13 cellular contexts compared by ENCODE assay signal in the genomic region with DNA sequence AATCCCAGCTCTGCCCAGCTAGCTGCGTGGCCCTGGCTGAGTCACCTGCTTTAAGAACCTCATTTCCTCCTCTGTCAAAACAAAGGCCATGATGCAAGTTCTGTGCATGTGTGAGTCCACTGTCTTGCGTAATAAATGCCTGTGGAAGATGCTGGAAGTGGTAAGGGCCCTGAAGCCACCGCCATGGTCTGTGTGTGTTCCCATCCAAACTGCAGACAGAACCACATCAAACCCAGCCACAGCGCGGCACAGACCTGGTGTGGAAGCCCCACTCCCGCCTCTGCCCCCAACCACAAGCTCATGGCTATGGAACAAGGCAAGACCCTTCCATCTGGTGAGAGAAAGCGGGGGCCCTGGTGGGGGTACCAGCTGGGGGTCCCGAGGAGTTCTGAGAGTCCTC. TPM values are rescaled to one million over a fixed set of nuclear protein-coding genes. Genes with fewer than 3 reads are reported as not detected.
DNase-seq lines count a peak whose midpoint lies in the region; ATAC-seq and TF ChIP-seq lines count a peak whose summit lies in the region.
"Had no signal": no experiment of that assay in that cellular context is flagged by ENCODE, and none has a peak within 500 bp of the region (broad histone marks: within the 10 kb centered on the region; RNA-seq: fewer than 3 reads in every experiment).

No MANE protein-coding gene starts in this region.

- peaks cover 18 to 20% of the 10 kb centered on the region in 2 experiments for H3K27me3 ChIP-seq in mesenchymal stem cell (ENCODE audit: control insufficient read depth in 1 of 2, insufficient read depth in 1 of 2, low read length in 2 of 2)
- peaks cover 25% of the 10 kb centered on the region for H3K27me3 ChIP-seq in gastroesophageal sphincter

- no peak overlapping the region for H3K4me2 ChIP-seq in mesenchymal stem cell (ENCODE audit: low read length, poor library complexity, severe bottlenecking)
- H3K4me2 ChIP-seq: smooth muscle cell had no signal

- no peak overlapping the region for H2BK120ac ChIP-seq in mesenchymal stem cell (ENCODE audit: low read depth, low read length)

- H2BK12ac ChIP-seq in mesenchymal stem cell (ENCODE audit: low read length in 2 of 2): no peak overlapping the region

- no peaks in the 10 kb centered on the region for H3K79me1 ChIP-seq in mesenchymal stem cell (replicated peaks; ENCODE audit: low read length, poor library complexity, severe bottlenecking)

- H3K9me3 ChIP-seq in mesenchymal stem cell (ENCODE audit: control insufficient read depth, low read length) (no peaks in the 10 kb centered on the region), gastroesophageal sphincter (no peaks in the 10 kb centered on the region)
- H3K9me3 ChIP-seq: thoracic aorta had no signal

- no peak overlapping the region for H2BK5ac ChIP-seq in mesenchymal stem cell (ENCODE audit: low read depth, low read length, poor library complexity, severe bottlenecking)

- no peak overlapping the region for H3K4ac ChIP-seq in mesenchymal stem cell (ENCODE audit: low read depth in 1 of 2, low read length in 2 of 2)

- peak overlapping the region; percentile 26 for H3K9ac ChIP-seq in mesenchymal stem cell (ENCODE audit: low read length)

- no peaks in the 10 kb centered on the region for H3K36me3 ChIP-seq in mesenchymal stem cell (ENCODE audit: control insufficient read depth in 1 of 2, insufficient read depth in 2 of 2, low read depth in 1 of 2, low read length in 2 of 2)
- H3K36me3 ChIP-seq in gastroesophageal sphincter: no peaks in the 10 kb centered on the region
- H3K36me3 ChIP-seq: thoracic aorta had no signal

- DNase-seq in COLO829 (ENCODE audit: low spot score) (peak; percentile 14), LHCN-M2 (ENCODE audit: low read depth) (peak; percentile 76), astrocyte of the cerebellum (ENCODE audit: low read depth) (peak; percentile 37), mesenchymal stem cell (peak; percentile 88)
- no peak for DNase-seq in activated naive CD8-positive, alpha-beta T cell treated with anti-CD3 and anti-CD28 coated beads, Interleukin-2, amount 50 U/mL, for 24 hours
- DNase-seq: NCI-H1092, T-helper 9 cell had no signal

- no peaks in the 10 kb centered on the region for H3K4me1 Mint-ChIP-seq in activated naive CD8-positive, alpha-beta T cell treated with anti-CD3 and anti-CD28 coated beads, Interleukin-2, amount 50 U/mL, for 24 hours

- H3K4me3 ChIP-seq in astrocyte of the cerebellum (ENCODE audit: low read depth, low read length) (no peak overlapping the region), mesenchymal stem cell (ENCODE audit: insufficient read depth in 1 of 2, low read depth in 1 of 2, low read length in 2 of 2) (no peak overlapping the region), gastroesophageal sphincter (no peak overlapping the region)
- H3K4me3 ChIP-seq: smooth muscle cell, thoracic aorta had no signal

- no peak for TF ChIP-seq POLR2A in gastroesophageal sphincter (IDR thresholded peaks at IDR 0.05)

- H3K4me3 Mint-ChIP-seq in activated naive CD8-positive, alpha-beta T cell treated with anti-CD3 and anti-CD28 coated beads, Interleukin-2, amount 50 U/mL, for 24 hours: no peak overlapping the region
- H3K4me3 Mint-ChIP-seq: activated naive CD8-positive, alpha-beta T cell had no signal

- H3K9me3 Mint-ChIP-seq in activated naive CD8-positive, alpha-beta T cell treated with anti-CD3 and anti-CD28 coated beads, Interleukin-2, amount 50 U/mL, for 24 hours: no peaks in the 10 kb centered on the region

- TF ChIP-seq CTCF in astrocyte of the cerebellum (IDR thresholded peaks at IDR 0.05; ENCODE audit: low read depth, low read length, missing control alignments) (no peak), gastroesophageal sphincter (IDR thresholded peaks at IDR 0.05) (no peak)

- in situ Hi-C loops in astrocyte of the cerebellum (cut with HindIII; ENCODE audit: low sequenced_read_pairs): no loop called here

- no peak overlapping the region for H2AK5ac ChIP-seq in mesenchymal stem cell (ENCODE audit: low read length, severe bottlenecking)

- no peak overlapping the region for H4K91ac ChIP-seq in mesenchymal stem cell (ENCODE audit: low read length)

- TF ChIP-seq EP300 in gastroesophageal sphincter (IDR thresholded peaks at IDR 0.05): no peak

- H3K27me3 Mint-ChIP-seq in activated naive CD8-positive, alpha-beta T cell treated with anti-CD3 and anti-CD28 coated beads, Interleukin-2, amount 50 U/mL, for 24 hours: peaks cover 42% of the 10 kb centered on the region

- no peak overlapping the region for H2BK15ac ChIP-seq in mesenchymal stem cell (ENCODE audit: low read depth, poor library complexity, severe bottlenecking)

- no peak overlapping the region for H3K27ac Mint-ChIP-seq in activated naive CD8-positive, alpha-beta T cell treated with anti-CD3 and anti-CD28 coated beads, Interleukin-2, amount 50 U/mL, for 24 hours
- H3K27ac Mint-ChIP-seq: activated naive CD8-positive, alpha-beta T cell had no signal

- no peaks in the 10 kb centered on the region for H3K36me3 Mint-ChIP-seq in activated naive CD8-positive, alpha-beta T cell treated with anti-CD3 and anti-CD28 coated beads, Interleukin-2, amount 50 U/mL, for 24 hours (ENCODE audit: low read depth)
- H3K36me3 Mint-ChIP-seq: activated naive CD8-positive, alpha-beta T cell had no signal

- H3K23ac ChIP-seq in mesenchymal stem cell (ENCODE audit: low read length in 2 of 2): no peak overlapping the region

- ATAC-seq in GM21619 (IDR thresholded peaks at IDR 0.05; ENCODE audit: unreplicated experiment) (no peak), GM18519 (IDR thresholded peaks at IDR 0.05; ENCODE audit: low FRiP score, unreplicated experiment) (no peak), gastroesophageal sphincter (no peak)
- ATAC-seq in activated naive CD8-positive, alpha-beta T cell treated with anti-CD3 and anti-CD28 coated beads, Interleukin-2, amount 50 U/mL, for 24 hours: no peak

- H3K4me1 ChIP-seq in mesenchymal stem cell (ENCODE audit: control insufficient read depth, insufficient read depth, low read depth, low read length) (peaks cover 8% of the 10 kb centered on the region), gastroesophageal sphincter (peaks cover 0 to 20% (median 4%) of the 10 kb centered on the region in 3 donors)

- no peak overlapping the region for H3K14ac ChIP-seq in mesenchymal stem cell (ENCODE audit: low read length in 2 of 2)

- no peak overlapping the region for H2AFZ ChIP-seq in mesenchymal stem cell (ENCODE audit: low read depth, low read length)

- H4K8ac ChIP-seq in mesenchymal stem cell (ENCODE audit: low read length): no peak overlapping the region

- 73% methylated on average over 5 of the region's 8 CpGs for WGBS in mesenchymal stem cell
- WGBS in gastroesophageal sphincter (ENCODE audit: low coverage in 1 of 2), 2 donors: 50 to 85% methylated on average over 2 of the region's 8 CpGs

- no peak overlapping the region for H3K18ac ChIP-seq in mesenchymal stem cell (ENCODE audit: low read depth in 1 of 2, low read length in 2 of 2)

- H3K27ac ChIP-seq in mesenchymal stem cell (ENCODE audit: low read length, poor library complexity, severe bottlenecking) (no peak overlapping the region), gastroesophageal sphincter (no peak overlapping the region)
- H3K27ac ChIP-seq: thoracic aorta had no signal

RNA-seq across cellular contexts. Expression of a gene that starts 26.0 kb away (rescaled TPM):
- total RNA-seq in LHCN-M2 (2014; rRNA removed): not detected in 2 replicates
- 0.18 TPM for polyA plus RNA-seq in LHCN-M2 (2012)
- 0.58 TPM for polyA plus RNA-seq in mesenchymal stem cell (2013, experiment 1 of 2)
- 0.33 TPM for polyA plus RNA-seq in mesenchymal stem cell (2013, experiment 2 of 2)
- total RNA-seq in gastroesophageal sphincter: 1 to 10 TPM in 1 of 4 donors, not detected in 3; 1.1 TPM
- total RNA-seq: thoracic aorta had no signal

RNA-seq across cellular contexts. Expression of a gene that starts 41.0 kb away (rescaled TPM):
- 5.8 and 6.5 TPM in 2 replicates for total RNA-seq in LHCN-M2 (2014; rRNA removed)
- polyA plus RNA-seq in LHCN-M2 (2012): 15.1 TPM
- polyA plus RNA-seq in mesenchymal stem cell (2013, experiment 1 of 2): 5.4 TPM
- polyA plus RNA-seq in mesenchymal stem cell (2013, experiment 2 of 2): 5.9 TPM
- total RNA-seq in gastroesophageal sphincter: 10 to 100 TPM in 2 of 4 donors, 1 to 10 TPM in 2; 7.9 to 12.5 (median 9.4) TPM

RNA-seq across cellular contexts. Expression of a gene that starts 48.5 kb away (rescaled TPM):
- total RNA-seq in LHCN-M2 (2014; rRNA removed) (not detected in 2 replicates), gastroesophageal sphincter (not detected)
- polyA plus RNA-seq in LHCN-M2 (2012): not detected
- polyA plus RNA-seq in mesenchymal stem cell (2013, experiment 1 of 2): not detected
- polyA plus RNA-seq in mesenchymal stem cell (2013, experiment 2 of 2): not detected
- total RNA-seq: smooth muscle cell, thoracic aorta had no signal
- polyA plus RNA-seq: smooth muscle cell had no signal
